ENCODE assay signal across 17 cellular contexts in the genomic region with DNA sequence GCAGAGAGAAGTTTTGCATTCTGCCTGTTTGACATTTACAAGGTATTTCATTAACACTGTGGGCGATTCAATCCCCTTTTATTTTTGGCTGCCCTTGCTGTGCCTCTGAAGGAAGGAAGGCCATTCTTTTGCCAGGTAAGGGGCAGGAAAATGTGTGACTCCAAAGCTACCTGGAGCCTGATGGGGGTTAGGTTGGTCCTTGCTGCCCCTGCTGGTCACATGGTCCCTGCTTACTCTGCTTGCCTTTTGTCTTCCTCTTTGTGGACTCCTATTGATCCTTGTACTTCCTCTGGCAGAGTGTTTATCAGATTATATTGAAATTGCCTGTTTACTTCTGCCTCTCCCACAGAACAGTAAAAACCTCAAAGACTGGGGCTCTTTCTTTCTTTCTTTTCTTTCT.
DNase-seq lines count a peak whose midpoint lies in the region; ATAC-seq and TF ChIP-seq lines count a peak whose summit lies in the region.
"Had no signal": no experiment of that assay in that cellular context is flagged by ENCODE, and none has a peak within 500 bp of the region (broad histone marks: within the 10 kb centered on the region; RNA-seq: fewer than 3 reads in every experiment).

No MANE protein-coding gene starts in this region.

- H3K79me2 ChIP-seq in SK-N-SH (ENCODE audit: insufficient read depth) = no peaks in the 10 kb centered on the region

- peak; percentile 32 for TF ChIP-seq RAD21 in SK-N-SH (IDR thresholded peaks at IDR 0.05; ENCODE audit: low read length)

- H3K36me3 ChIP-seq in SK-N-SH (replicated peaks in 1 of 2; ENCODE audit: control insufficient read depth in 1 of 2, insufficient read depth in 2 of 2, low read length in 1 of 2) (no peaks in the 10 kb centered on the region), esophagus squamous epithelium (no peaks in the 10 kb centered on the region)
- H3K36me3 ChIP-seq in CD8-positive, alpha-beta T cell (ENCODE audit: insufficient read depth, low read length) = no peaks in the 10 kb centered on the region

- TF ChIP-seq CTCF in SK-N-SH (IDR thresholded peaks at IDR 0.05) = peak; percentile 24; the same call in 1 of the 2 replicates
- no peak for TF ChIP-seq CTCF in esophagus squamous epithelium (IDR thresholded peaks at IDR 0.05)
- no peak for TF ChIP-seq CTCF in CD8-positive, alpha-beta T cell (IDR thresholded peaks at IDR 0.05)

- no peak overlapping the region for H3K9ac ChIP-seq in SK-N-SH

- no peak for TF ChIP-seq EP300 in SK-N-SH (IDR thresholded peaks at IDR 0.05; ENCODE audit: borderline replicate concordance in 1 of 2, low read depth in 1 of 2, low read length in 1 of 2)

- no peak for ATAC-seq in SK-N-SH treated with all-trans-retinoic acid at 6 μM for 48 hours
- ATAC-seq in GM18511 (IDR thresholded peaks at IDR 0.05; ENCODE audit: unreplicated experiment) = no peak
- ATAC-seq in CD8-positive, alpha-beta T cell = no peak
- ATAC-seq: A549, esophagus mucosa had no signal

- no peak overlapping the region for H3K4me3 ChIP-seq in SK-N-SH (ENCODE audit: low read depth in 2 of 2, low read length in 1 of 2)
- no peak overlapping the region for H3K4me3 ChIP-seq in esophagus squamous epithelium
- H3K4me3 ChIP-seq in CD8-positive, alpha-beta T cell (ENCODE audit: low read depth, low read length) = no peak overlapping the region
- H3K4me3 ChIP-seq: A549 had no signal

- H3K4me1 ChIP-seq in SK-N-SH (ENCODE audit: control insufficient read depth in 1 of 2, insufficient read depth in 2 of 2, low read depth in 1 of 2, low read length in 1 of 2) (peaks cover 0 to 2% of the 10 kb centered on the region in 2 experiments; a peak in 1 of 4 replicates), esophagus squamous epithelium (peaks cover 0 to 18% (median 0%) of the 10 kb centered on the region in 3 donors)
- no peaks in the 10 kb centered on the region for H3K4me1 ChIP-seq in CD8-positive, alpha-beta T cell (ENCODE audit: insufficient read depth, low read length)
- H3K4me1 ChIP-seq: A549 had no signal

- H3K9me3 Mint-ChIP-seq in CD8-positive, alpha-beta T cell = no peaks in the 10 kb centered on the region
- H3K9me3 Mint-ChIP-seq: nephron had no signal

- no peaks in the 10 kb centered on the region for H3K27me3 Mint-ChIP-seq in CD8-positive, alpha-beta T cell (ENCODE audit: low read depth)

- H3F3A ChIP-seq in SK-N-SH (replicated peaks; ENCODE audit: insufficient read depth) = no peaks in the 10 kb centered on the region

- no peaks in the 10 kb centered on the region for H3K9me2 ChIP-seq in SK-N-SH

- POLR2A ChIA-PET in SK-N-SH (lab: Yijun Ruan, JAX) = interaction anchor here (0.6 kb wide), 1 partner anchor 87 kb away, joined by 3 read pairs; no protein-coding TSS in a partner anchor
- POLR2A ChIA-PET in CD8-positive, alpha-beta T cell (lab: Charles Lee) = no interaction called here

- H3K9me3 ChIP-seq in SK-N-SH (no peaks in the 10 kb centered on the region), esophagus squamous epithelium (no peaks in the 10 kb centered on the region)
- H3K9me3 ChIP-seq in CD8-positive, alpha-beta T cell (ENCODE audit: low read length) = no peaks in the 10 kb centered on the region
- H3K9me3 ChIP-seq: A549 had no signal

- DNase-seq in SK-N-SH (no peak), NCI-H82 treated with DMSO at 0.1 percent for 48 hours (lab: John Stamatoyannopoulos, UW; ENCODE audit: unreplicated experiment) (peak; percentile 26), esophagus squamous epithelium (lab: John Stamatoyannopoulos, UW) (no peak)
- no peak for DNase-seq in CD8-positive, alpha-beta T cell
- no peak for DNase-seq in activated CD4-positive, alpha-beta T cell treated with anti-CD3 and anti-CD28 coated beads, Interleukin-2, amount 50 U/mL, for 1 hour
- DNase-seq: activated CD4-positive, alpha-beta T cell treated with anti-CD3 and anti-CD28 coated beads, Interleukin-2, amount 50 U/mL, for 48 hours; cortex of kidney; GDM1; KG1; NCI-H510A; stimulated activated CD4-positive, alpha-beta T cell treated with anti-CD3 and anti-CD28 coated beads, Interleukin-4, amount 100 ng/mL, for 24 hours had no signal

- CTCF ChIA-PET in SK-N-SH (lab: Yijun Ruan, JAX) = interaction anchor here (0.7 to 1.5 kb wide), 4 partner anchors 16 to 728 kb away, joined by 3 to 4 read pairs (median 3); no protein-coding TSS in a partner anchor
- CTCF ChIA-PET in CD8-positive, alpha-beta T cell (lab: Charles Lee) = no interaction called here

- no peak for TF ChIP-seq POLR2A in esophagus squamous epithelium (IDR thresholded peaks at IDR 0.05)

- H3K4me2 ChIP-seq in SK-N-SH = no peak overlapping the region
- H3K4me2 ChIP-seq: A549 had no signal

- H3K27ac ChIP-seq in SK-N-SH (ENCODE audit: low read depth in 2 of 2, low read length in 1 of 2) (no peak overlapping the region), esophagus squamous epithelium (peak overlapping the region in 3 of 4 donors; percentile 7 to 50 (median 38)), temporal lobe (ENCODE audit: low read depth, low read length) (peak overlapping the region; percentile 6)
- no peak overlapping the region for H3K27ac ChIP-seq in CD8-positive, alpha-beta T cell (ENCODE audit: low read depth, low read length)
- H3K27ac ChIP-seq: A549 had no signal

- no peak overlapping the region for H3K4me3 Mint-ChIP-seq in CD8-positive, alpha-beta T cell
- H3K4me3 Mint-ChIP-seq: nephron had no signal

- no peak overlapping the region for H2AFZ ChIP-seq in SK-N-SH (ENCODE audit: low read depth)

- H3K27me3 ChIP-seq in SK-N-SH (ENCODE audit: insufficient read depth) = no peaks in the 10 kb centered on the region
- no peaks in the 10 kb centered on the region for H3K27me3 ChIP-seq in esophagus squamous epithelium
- no peaks in the 10 kb centered on the region for H3K27me3 ChIP-seq in CD8-positive, alpha-beta T cell (ENCODE audit: insufficient read depth, low read length)

- no peaks in the 10 kb centered on the region for H3K36me3 Mint-ChIP-seq in CD8-positive, alpha-beta T cell

- peaks cover 3% of the 10 kb centered on the region for H3K4me1 Mint-ChIP-seq in CD8-positive, alpha-beta T cell (ENCODE audit: low read depth)

- no peaks in the 10 kb centered on the region for H4K20me1 ChIP-seq in SK-N-SH (ENCODE audit: insufficient read depth)

- WGBS in SK-N-SH (ENCODE audit: low lambda C conversion rate) = 82% methylated on average over 1 of the region's 1 CpG
- 71 to 73% methylated on average over 1 of the region's 1 CpG for WGBS in esophagus squamous epithelium, 2 donors

- no peak overlapping the region for H3K27ac Mint-ChIP-seq in CD8-positive, alpha-beta T cell

- intact Hi-C loops in esophagus squamous epithelium (cut with DNase I) = no loop called here
- intact Hi-C loops in CD8-positive, alpha-beta T cell (cut with DNase I, micrococcal nuclease) = no loop called here

TF ChIP-seq in SK-N-SH, 30 proteins besides CTCF, POLR2A, EP300 and RAD21 (continues in another document):
- TF ChIP-seq NFIC (IDR thresholded peaks at IDR 0.05; ENCODE audit: borderline replicate concordance) (no peak), RCOR1 (IDR thresholded peaks at IDR 0.05; ENCODE audit: low read length) (no peak), RXRA (IDR thresholded peaks at IDR 0.05; ENCODE audit: borderline replicate concordance, low read depth) (no peak), TAF1 (IDR thresholded peaks at IDR 0.05; ENCODE audit: borderline replicate concordance, low read depth, low read length) (no peak), TEAD4 (IDR thresholded peaks at IDR 0.05; ENCODE audit: borderline replicate concordance, insufficient read depth) (no peak), SMC3 (IDR thresholded peaks at IDR 0.05; ENCODE audit: low read depth, low read length) (no peak), GABPA (IDR thresholded peaks at IDR 0.05; ENCODE audit: low read depth) (no peak)
- TF ChIP-seq, protein P1, sequence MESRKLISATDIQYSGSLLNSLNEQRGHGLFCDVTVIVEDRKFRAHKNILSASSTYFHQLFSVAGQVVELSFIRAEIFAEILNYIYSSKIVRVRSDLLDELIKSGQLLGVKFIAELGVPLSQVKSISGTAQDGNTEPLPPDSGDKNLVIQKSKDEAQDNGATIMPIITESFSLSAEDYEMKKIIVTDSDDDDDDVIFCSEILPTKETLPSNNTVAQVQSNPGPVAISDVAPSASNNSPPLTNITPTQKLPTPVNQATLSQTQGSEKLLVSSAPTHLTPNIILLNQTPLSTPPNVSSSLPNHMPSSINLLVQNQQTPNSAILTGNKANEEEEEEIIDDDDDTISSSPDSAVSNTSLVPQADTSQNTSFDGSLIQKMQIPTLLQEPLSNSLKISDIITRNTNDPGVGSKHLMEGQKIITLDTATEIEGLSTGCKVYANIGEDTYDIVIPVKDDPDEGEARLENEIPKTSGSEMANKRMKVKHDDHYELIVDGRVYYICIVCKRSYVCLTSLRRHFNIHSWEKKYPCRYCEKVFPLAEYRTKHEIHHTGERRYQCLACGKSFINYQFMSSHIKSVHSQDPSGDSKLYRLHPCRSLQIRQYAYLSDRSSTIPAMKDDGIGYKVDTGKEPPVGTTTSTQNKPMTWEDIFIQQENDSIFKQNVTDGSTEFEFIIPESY (IDR thresholded peaks at IDR 0.05; ENCODE audit: borderline replicate concordance, low read depth) = no peak

TF ChIP-seq in SK-N-SH treated with all-trans-retinoic acid at 6 μM for 48 hours, 23 proteins besides CTCF, POLR2A, EP300 and RAD21:
- TF ChIP-seq, protein P2, sequence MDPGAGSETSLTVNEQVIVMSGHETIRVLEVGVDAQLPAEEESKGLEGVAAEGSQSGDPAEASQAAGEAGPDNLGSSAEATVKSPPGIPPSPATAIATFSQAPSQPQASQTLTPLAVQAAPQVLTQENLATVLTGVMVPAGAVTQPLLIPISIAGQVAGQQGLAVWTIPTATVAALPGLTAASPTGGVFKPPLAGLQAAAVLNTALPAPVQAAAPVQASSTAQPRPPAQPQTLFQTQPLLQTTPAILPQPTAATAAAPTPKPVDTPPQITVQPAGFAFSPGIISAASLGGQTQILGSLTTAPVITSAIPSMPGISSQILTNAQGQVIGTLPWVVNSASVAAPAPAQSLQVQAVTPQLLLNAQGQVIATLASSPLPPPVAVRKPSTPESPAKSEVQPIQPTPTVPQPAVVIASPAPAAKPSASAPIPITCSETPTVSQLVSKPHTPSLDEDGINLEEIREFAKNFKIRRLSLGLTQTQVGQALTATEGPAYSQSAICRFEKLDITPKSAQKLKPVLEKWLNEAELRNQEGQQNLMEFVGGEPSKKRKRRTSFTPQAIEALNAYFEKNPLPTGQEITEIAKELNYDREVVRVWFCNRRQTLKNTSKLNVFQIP (CRISPR knock-in tag; IDR thresholded peaks at IDR 0.05; ENCODE audit: borderline replicate concordance, low read depth) = no peak
- no peak for TF ChIP-seq ZC3H10 (CRISPR knock-in tag; IDR thresholded peaks at IDR 0.05)
- TF ChIP-seq ZFP30 (CRISPR knock-in tag; IDR thresholded peaks at IDR 0.05) = no peak
- TF ChIP-seq PPARA (CRISPR knock-in tag; IDR thresholded peaks at IDR 0.05; ENCODE audit: borderline replicate concordance) = no peak
- TF ChIP-seq CSDC2 (CRISPR knock-in tag; IDR thresholded peaks at IDR 0.05) = no peak
- TF ChIP-seq TOX (CRISPR knock-in tag; IDR thresholded peaks at IDR 0.05; ENCODE audit: borderline replicate concordance) = no peak
- no peak for TF ChIP-seq TCF4 (CRISPR knock-in tag; IDR thresholded peaks at IDR 0.05; ENCODE audit: borderline replicate concordance)
- no peak for TF ChIP-seq ZNF565 (CRISPR knock-in tag; conservative IDR thresholded peaks at IDR 0.05; ENCODE audit: low read depth)

Comparison
In these comparisons a context has a peak if more than half of its experiments do, and no peak if none do; other contexts are left out.
1. H3K27ac ChIP-seq: peak in esophagus squamous epithelium (3 of 4) and temporal lobe (single experiment); none in SK-N-SH (0 of 2) and CD8-positive, alpha-beta T cell (single experiment).